Comparison of ENCODE assay signal across 1 cellular context in the genomic region with DNA sequence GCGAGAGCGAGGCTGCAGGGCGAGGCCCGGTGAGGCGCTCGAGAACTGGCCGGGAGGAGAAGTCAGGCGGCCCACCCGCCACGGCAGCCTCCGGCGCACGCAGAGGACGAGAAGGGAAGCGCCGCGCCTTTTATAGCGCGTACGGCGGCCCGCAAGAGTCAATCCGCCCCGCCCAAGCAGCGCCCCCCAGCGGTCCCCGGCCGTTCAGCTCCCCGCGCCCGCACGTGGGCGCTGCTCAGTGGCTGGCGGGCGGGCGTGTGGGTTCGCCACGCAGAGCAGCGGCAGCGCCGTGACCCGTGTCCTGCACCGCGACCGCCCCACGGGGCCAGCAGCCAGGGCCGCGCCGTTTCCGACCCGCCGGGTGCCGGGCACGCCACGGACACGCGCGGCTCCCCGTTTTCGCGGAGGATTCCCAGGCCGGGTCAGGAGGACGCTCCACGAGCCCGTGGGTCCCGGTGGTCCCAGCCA.
TF ChIP-seq lines count a peak whose summit lies in the region.

No MANE protein-coding gene starts in this region.

TF ChIP-seq in HepG2, 621 proteins besides CTCF, POLR2A, EP300 and RAD21 (continued from another document and continues in another):
- TF ChIP-seq ZNF496 (CRISPR knock-in tag; IDR thresholded peaks at IDR 0.05; ENCODE audit: insufficient replicate concordance) (no peak), ZFP62 (CRISPR knock-in tag; IDR thresholded peaks at IDR 0.05) (no peak), ZFP37 (CRISPR knock-in tag; IDR thresholded peaks at IDR 0.05; ENCODE audit: borderline replicate concordance) (peak; percentile 75; the same call in 1 of the 2 replicates), ZNF382 (CRISPR knock-in tag; IDR thresholded peaks at IDR 0.05; ENCODE audit: borderline replicate concordance) (no peak), ZNF569 (CRISPR knock-in tag; IDR thresholded peaks at IDR 0.05; ENCODE audit: borderline replicate concordance) (no peak), ZNF337 (CRISPR knock-in tag; IDR thresholded peaks at IDR 0.05; ENCODE audit: borderline replicate concordance, low read depth) (no peak; the same call in 1 of the 2 replicates), HMG20A (CRISPR knock-in tag; IDR thresholded peaks at IDR 0.05; ENCODE audit: borderline replicate concordance) (peak; percentile 21; the same call in 1 of the 2 replicates), ONECUT2 (CRISPR knock-in tag; IDR thresholded peaks at IDR 0.05) (peak; percentile 34; the same call in 1 of the 2 replicates), ZNF713 (CRISPR knock-in tag; IDR thresholded peaks at IDR 0.05) (no peak), MYC (CRISPR knock-in tag; IDR thresholded peaks at IDR 0.05; ENCODE audit: borderline replicate concordance) (peak; percentile 99), TCF7 (IDR thresholded peaks at IDR 0.05; ENCODE audit: low read depth) (no peak), GATA4 (IDR thresholded peaks at IDR 0.05; ENCODE audit: borderline replicate concordance, low read depth) (peak; percentile 91), ZNF816 (CRISPR knock-in tag; IDR thresholded peaks at IDR 0.05; ENCODE audit: borderline replicate concordance) (no peak), ZNF674 (CRISPR knock-in tag; IDR thresholded peaks at IDR 0.05; ENCODE audit: low read depth) (0 out of 2 replicates have a peak, but pooled peaks have one; percentile 75), HDAC2 (CRISPR knock-in tag; IDR thresholded peaks at IDR 0.05) (0 out of 2 replicates have a peak, but pooled peaks have one; percentile 29), KLF11 (CRISPR knock-in tag; IDR thresholded peaks at IDR 0.05) (no peak), ZSCAN20 (CRISPR knock-in tag; IDR thresholded peaks at IDR 0.05; ENCODE audit: borderline replicate concordance) (peak; percentile 83), HCFC1 (IDR thresholded peaks at IDR 0.05; ENCODE audit: low read depth, low read length) (peak; percentile 55; the same call in 1 of the 2 replicates), DMAP1 (CRISPR knock-in tag; IDR thresholded peaks at IDR 0.05) (peak; percentile 99), ISX (CRISPR knock-in tag; conservative IDR thresholded peaks at IDR 0.05) (no peak), TEAD3 (CRISPR knock-in tag; optimal IDR thresholded peaks at IDR 0.05; ENCODE audit: borderline replicate concordance) (peak; percentile 66), ZFP82 (CRISPR knock-in tag; IDR thresholded peaks at IDR 0.05; ENCODE audit: borderline replicate concordance) (peak; percentile 58; the same call in 1 of the 2 replicates), ZNF780A (CRISPR knock-in tag; IDR thresholded peaks at IDR 0.05) (no peak), ZNF766 (CRISPR knock-in tag; IDR thresholded peaks at IDR 0.05; ENCODE audit: borderline replicate concordance) (0 out of 2 replicates have a peak, but pooled peaks have one; percentile 31), FOXP1 (IDR thresholded peaks at IDR 0.05) (no peak), FOXP1 (CRISPR knock-in tag; IDR thresholded peaks at IDR 0.05) (no peak), SMC3 (IDR thresholded peaks at IDR 0.05; ENCODE audit: low read length) (no peak), PHF20 (CRISPR knock-in tag; IDR thresholded peaks at IDR 0.05) (peak; percentile 78), CC2D1A (CRISPR knock-in tag; IDR thresholded peaks at IDR 0.05) (no peak), FOXO1 (CRISPR knock-in tag; IDR thresholded peaks at IDR 0.05) (peak; percentile 51), KDM1A (CRISPR knock-in tag; IDR thresholded peaks at IDR 0.05) (no peak), ZNF552 (CRISPR knock-in tag; IDR thresholded peaks at IDR 0.05; ENCODE audit: borderline replicate concordance) (peak; percentile 74; the same call in 1 of the 2 replicates), TP53 (CRISPR knock-in tag; conservative IDR thresholded peaks at IDR 0.05) (0 out of 2 replicates have a peak, but pooled peaks have one; percentile 72), ZNF282 (IDR thresholded peaks at IDR 0.05; ENCODE audit: partially characterized antibody) (no peak), ZNF234 (CRISPR knock-in tag; conservative IDR thresholded peaks at IDR 0.05) (peak; percentile 79), ADNP (CRISPR knock-in tag; IDR thresholded peaks at IDR 0.05) (peak; percentile 43; the same call in 1 of the 2 replicates), NBN (conservative IDR thresholded peaks at IDR 0.05) (no peak), SMARCC2 (IDR thresholded peaks at IDR 0.05) (no peak), NR2C2 (CRISPR knock-in tag; IDR thresholded peaks at IDR 0.05; ENCODE audit: borderline replicate concordance) (peak; percentile 59; the same call in 1 of the 2 replicates)
- TF ChIP-seq, protein P1, sequence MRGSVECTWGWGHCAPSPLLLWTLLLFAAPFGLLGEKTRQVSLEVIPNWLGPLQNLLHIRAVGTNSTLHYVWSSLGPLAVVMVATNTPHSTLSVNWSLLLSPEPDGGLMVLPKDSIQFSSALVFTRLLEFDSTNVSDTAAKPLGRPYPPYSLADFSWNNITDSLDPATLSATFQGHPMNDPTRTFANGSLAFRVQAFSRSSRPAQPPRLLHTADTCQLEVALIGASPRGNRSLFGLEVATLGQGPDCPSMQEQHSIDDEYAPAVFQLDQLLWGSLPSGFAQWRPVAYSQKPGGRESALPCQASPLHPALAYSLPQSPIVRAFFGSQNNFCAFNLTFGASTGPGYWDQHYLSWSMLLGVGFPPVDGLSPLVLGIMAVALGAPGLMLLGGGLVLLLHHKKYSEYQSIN (CRISPR knock-in tag; IDR thresholded peaks at IDR 0.05; ENCODE audit: borderline replicate concordance): no peak
- TF ChIP-seq, protein P2, sequence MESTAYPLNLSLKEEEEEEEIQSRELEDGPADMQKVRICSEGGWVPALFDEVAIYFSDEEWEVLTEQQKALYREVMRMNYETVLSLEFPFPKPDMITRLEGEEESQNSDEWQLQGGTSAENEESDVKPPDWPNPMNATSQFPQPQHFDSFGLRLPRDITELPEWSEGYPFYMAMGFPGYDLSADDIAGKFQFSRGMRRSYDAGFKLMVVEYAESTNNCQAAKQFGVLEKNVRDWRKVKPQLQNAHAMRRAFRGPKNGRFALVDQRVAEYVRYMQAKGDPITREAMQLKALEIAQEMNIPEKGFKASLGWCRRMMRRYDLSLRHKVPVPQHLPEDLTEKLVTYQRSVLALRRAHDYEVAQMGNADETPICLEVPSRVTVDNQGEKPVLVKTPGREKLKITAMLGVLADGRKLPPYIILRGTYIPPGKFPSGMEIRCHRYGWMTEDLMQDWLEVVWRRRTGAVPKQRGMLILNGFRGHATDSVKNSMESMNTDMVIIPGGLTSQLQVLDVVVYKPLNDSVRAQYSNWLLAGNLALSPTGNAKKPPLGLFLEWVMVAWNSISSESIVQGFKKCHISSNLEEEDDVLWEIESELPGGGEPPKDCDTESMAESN (CRISPR knock-in tag; conservative IDR thresholded peaks at IDR 0.05): peak; percentile 83; the same call in 1 of the 2 replicates
- TF ChIP-seq, protein P3, sequence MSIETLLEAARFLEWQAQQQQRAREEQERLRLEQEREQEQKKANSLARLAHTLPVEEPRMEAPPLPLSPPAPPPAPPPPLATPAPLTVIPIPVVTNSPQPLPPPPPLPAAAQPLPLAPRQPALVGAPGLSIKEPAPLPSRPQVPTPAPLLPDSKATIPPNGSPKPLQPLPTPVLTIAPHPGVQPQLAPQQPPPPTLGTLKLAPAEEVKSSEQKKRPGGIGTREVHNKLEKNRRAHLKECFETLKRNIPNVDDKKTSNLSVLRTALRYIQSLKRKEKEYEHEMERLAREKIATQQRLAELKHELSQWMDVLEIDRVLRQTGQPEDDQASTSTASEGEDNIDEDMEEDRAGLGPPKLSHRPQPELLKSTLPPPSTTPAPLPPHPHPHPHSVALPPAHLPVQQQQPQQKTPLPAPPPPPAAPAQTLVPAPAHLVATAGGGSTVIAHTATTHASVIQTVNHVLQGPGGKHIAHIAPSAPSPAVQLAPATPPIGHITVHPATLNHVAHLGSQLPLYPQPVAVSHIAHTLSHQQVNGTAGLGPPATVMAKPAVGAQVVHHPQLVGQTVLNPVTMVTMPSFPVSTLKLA (IDR thresholded peaks at IDR 0.05): no peak; the same call in 1 of the 2 replicates
- TF ChIP-seq, protein P4, sequence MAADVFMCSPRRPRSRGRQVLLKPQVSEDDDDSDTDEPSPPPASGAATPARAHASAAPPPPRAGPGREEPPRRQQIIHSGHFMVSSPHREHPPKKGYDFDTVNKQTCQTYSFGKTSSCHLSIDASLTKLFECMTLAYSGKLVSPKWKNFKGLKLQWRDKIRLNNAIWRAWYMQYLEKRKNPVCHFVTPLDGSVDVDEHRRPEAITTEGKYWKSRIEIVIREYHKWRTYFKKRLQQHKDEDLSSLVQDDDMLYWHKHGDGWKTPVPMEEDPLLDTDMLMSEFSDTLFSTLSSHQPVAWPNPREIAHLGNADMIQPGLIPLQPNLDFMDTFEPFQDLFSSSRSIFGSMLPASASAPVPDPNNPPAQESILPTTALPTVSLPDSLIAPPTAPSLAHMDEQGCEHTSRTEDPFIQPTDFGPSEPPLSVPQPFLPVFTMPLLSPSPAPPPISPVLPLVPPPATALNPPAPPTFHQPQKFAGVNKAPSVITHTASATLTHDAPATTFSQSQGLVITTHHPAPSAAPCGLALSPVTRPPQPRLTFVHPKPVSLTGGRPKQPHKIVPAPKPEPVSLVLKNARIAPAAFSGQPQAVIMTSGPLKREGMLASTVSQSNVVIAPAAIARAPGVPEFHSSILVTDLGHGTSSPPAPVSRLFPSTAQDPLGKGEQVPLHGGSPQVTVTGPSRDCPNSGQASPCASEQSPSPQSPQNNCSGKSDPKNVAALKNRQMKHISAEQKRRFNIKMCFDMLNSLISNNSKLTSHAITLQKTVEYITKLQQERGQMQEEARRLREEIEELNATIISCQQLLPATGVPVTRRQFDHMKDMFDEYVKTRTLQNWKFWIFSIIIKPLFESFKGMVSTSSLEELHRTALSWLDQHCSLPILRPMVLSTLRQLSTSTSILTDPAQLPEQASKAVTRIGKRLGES (CRISPR knock-in tag; IDR thresholded peaks at IDR 0.05; ENCODE audit: borderline replicate concordance): no peak
- TF ChIP-seq, protein P5, sequence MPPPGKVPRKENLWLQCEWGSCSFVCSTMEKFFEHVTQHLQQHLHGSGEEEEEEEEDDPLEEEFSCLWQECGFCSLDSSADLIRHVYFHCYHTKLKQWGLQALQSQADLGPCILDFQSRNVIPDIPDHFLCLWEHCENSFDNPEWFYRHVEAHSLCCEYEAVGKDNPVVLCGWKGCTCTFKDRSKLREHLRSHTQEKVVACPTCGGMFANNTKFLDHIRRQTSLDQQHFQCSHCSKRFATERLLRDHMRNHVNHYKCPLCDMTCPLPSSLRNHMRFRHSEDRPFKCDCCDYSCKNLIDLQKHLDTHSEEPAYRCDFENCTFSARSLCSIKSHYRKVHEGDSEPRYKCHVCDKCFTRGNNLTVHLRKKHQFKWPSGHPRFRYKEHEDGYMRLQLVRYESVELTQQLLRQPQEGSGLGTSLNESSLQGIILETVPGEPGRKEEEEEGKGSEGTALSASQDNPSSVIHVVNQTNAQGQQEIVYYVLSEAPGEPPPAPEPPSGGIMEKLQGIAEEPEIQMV (CRISPR knock-in tag; IDR thresholded peaks at IDR 0.05; ENCODE audit: low read depth): peak; percentile 75; the same call in 1 of the 2 replicates
- TF ChIP-seq, protein P6, sequence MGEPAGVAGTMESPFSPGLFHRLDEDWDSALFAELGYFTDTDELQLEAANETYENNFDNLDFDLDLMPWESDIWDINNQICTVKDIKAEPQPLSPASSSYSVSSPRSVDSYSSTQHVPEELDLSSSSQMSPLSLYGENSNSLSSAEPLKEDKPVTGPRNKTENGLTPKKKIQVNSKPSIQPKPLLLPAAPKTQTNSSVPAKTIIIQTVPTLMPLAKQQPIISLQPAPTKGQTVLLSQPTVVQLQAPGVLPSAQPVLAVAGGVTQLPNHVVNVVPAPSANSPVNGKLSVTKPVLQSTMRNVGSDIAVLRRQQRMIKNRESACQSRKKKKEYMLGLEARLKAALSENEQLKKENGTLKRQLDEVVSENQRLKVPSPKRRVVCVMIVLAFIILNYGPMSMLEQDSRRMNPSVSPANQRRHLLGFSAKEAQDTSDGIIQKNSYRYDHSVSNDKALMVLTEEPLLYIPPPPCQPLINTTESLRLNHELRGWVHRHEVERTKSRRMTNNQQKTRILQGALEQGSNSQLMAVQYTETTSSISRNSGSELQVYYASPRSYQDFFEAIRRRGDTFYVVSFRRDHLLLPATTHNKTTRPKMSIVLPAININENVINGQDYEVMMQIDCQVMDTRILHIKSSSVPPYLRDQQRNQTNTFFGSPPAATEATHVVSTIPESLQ (CRISPR knock-in tag; conservative IDR thresholded peaks at IDR 0.05): 0 out of 2 replicates have a peak, but pooled peaks have one; percentile 67
- TF ChIP-seq, protein P7, sequence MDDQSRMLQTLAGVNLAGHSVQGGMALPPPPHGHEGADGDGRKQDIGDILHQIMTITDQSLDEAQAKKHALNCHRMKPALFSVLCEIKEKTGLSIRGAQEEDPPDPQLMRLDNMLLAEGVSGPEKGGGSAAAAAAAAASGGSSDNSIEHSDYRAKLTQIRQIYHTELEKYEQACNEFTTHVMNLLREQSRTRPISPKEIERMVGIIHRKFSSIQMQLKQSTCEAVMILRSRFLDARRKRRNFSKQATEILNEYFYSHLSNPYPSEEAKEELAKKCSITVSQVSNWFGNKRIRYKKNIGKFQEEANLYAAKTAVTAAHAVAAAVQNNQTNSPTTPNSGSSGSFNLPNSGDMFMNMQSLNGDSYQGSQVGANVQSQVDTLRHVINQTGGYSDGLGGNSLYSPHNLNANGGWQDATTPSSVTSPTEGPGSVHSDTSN (CRISPR knock-in tag; IDR thresholded peaks at IDR 0.05; ENCODE audit: borderline replicate concordance): peak; percentile 76; the same call in 1 of the 2 replicates
- TF ChIP-seq, protein P8, sequence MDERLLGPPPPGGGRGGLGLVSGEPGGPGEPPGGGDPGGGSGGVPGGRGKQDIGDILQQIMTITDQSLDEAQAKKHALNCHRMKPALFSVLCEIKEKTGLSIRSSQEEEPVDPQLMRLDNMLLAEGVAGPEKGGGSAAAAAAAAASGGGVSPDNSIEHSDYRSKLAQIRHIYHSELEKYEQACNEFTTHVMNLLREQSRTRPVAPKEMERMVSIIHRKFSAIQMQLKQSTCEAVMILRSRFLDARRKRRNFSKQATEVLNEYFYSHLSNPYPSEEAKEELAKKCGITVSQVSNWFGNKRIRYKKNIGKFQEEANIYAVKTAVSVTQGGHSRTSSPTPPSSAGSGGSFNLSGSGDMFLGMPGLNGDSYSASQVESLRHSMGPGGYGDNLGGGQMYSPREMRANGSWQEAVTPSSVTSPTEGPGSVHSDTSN (CRISPR knock-in tag; IDR thresholded peaks at IDR 0.05): no peak
- TF ChIP-seq, protein P9, sequence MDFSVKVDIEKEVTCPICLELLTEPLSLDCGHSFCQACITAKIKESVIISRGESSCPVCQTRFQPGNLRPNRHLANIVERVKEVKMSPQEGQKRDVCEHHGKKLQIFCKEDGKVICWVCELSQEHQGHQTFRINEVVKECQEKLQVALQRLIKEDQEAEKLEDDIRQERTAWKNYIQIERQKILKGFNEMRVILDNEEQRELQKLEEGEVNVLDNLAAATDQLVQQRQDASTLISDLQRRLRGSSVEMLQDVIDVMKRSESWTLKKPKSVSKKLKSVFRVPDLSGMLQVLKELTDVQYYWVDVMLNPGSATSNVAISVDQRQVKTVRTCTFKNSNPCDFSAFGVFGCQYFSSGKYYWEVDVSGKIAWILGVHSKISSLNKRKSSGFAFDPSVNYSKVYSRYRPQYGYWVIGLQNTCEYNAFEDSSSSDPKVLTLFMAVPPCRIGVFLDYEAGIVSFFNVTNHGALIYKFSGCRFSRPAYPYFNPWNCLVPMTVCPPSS (IDR thresholded peaks at IDR 0.05): no peak
- TF ChIP-seq, protein P10, sequence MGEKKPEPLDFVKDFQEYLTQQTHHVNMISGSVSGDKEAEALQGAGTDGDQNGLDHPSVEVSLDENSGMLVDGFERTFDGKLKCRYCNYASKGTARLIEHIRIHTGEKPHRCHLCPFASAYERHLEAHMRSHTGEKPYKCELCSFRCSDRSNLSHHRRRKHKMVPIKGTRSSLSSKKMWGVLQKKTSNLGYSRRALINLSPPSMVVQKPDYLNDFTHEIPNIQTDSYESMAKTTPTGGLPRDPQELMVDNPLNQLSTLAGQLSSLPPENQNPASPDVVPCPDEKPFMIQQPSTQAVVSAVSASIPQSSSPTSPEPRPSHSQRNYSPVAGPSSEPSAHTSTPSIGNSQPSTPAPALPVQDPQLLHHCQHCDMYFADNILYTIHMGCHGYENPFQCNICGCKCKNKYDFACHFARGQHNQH (CRISPR knock-in tag; IDR thresholded peaks at IDR 0.05): peak; percentile 83
